ENCODE assay signal across 11 cellular contexts in genomic region chr14:52380294-52380693, GRCh38.
A peak's percentile ranks its signal among the peaks of the same experiment; 100 is the strongest.
DNase-seq lines count a peak whose midpoint lies in the region; ATAC-seq and TF ChIP-seq lines count a peak whose summit lies in the region.
"Had no signal": no experiment of that assay in that cellular context is flagged by ENCODE, and none has a peak within 500 bp of the region (broad histone marks: within the 10 kb centered on the region; RNA-seq: fewer than 3 reads in every experiment).

No MANE protein-coding gene starts in this region.

- peak; percentile 72 to 82 for DNase-seq in foreskin fibroblast
- no peak for DNase-seq in ecto neural progenitor cell (ENCODE audit: low spot score)
- no peak for DNase-seq in NCI-H748 treated with DMSO at 0.1 percent for 48 hours (lab: John Stamatoyannopoulos, UW)
- no peak for DNase-seq in NCI-H82 (lab: John Stamatoyannopoulos, UW)
- DNase-seq in NCI-H2081 treated with DMSO at 0.1 percent for 48 hours (lab: John Stamatoyannopoulos, UW), result no peak
- DNase-seq: activated B cell treated with CpG ODN at 0.5 μM for 24 hours, dermis blood vessel endothelial cell, NCI-H1105 had no signal

- H3K4me3 ChIP-seq in foreskin fibroblast (ENCODE audit: low read depth in 1 of 2, low read length in 2 of 2), result no peak overlapping the region

- peak; percentile 100 for ATAC-seq in GM18517 (IDR thresholded peaks at IDR 0.05; ENCODE audit: unreplicated experiment)
- peak; percentile 88 for ATAC-seq in GM21576 (IDR thresholded peaks at IDR 0.05; ENCODE audit: unreplicated experiment)
- peak; percentile 97 for ATAC-seq in HG03442 (IDR thresholded peaks at IDR 0.05; ENCODE audit: unreplicated experiment)

- no peak for TF ChIP-seq CTCF in foreskin fibroblast (IDR thresholded peaks at IDR 0.05; ENCODE audit: low read depth, low read length)

Comparison
In these comparisons a context has a peak if more than half of its experiments do, and no peak if none do; other contexts are left out.
1. DNase-seq: peak in foreskin fibroblast (2 of 2); none in ecto neural progenitor cell (single experiment), NCI-H748 treated with DMSO at 0.1 percent for 48 hours (single experiment), NCI-H82 (single experiment) and NCI-H2081 treated with DMSO at 0.1 percent for 48 hours (single experiment).
2. Peak in every context shown above with its lines, with median percentiles within 50 percentile points of each other: ATAC-seq.